12 cellular contexts compared by ENCODE assay signal in the genomic region with DNA sequence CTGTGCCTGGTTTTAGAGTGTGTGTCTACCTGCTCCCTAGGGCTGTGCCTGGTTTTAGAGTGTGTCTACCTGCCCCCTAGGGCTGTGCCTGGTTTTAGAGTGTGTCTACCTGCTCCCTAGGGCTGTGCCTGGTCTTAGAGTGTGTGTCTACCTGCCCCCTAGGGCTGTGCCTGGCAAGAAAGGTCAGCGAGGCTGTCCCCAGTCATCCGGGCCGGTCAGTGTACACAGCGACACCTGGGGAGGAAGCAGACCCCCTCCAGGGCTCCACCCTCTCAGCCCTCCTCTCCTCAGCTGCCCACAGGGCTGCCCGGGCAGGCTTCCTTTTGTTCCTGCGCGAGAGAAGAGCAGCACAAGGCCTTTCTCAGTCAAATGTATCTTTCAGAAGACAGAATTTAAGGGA. TPM values are rescaled to one million over a fixed set of nuclear protein-coding genes. Genes with fewer than 3 reads are reported as not detected.
DNase-seq lines count a peak whose midpoint lies in the region; ATAC-seq and TF ChIP-seq lines count a peak whose summit lies in the region.
"Had no signal": no experiment of that assay in that cellular context is flagged by ENCODE, and none has a peak within 500 bp of the region (broad histone marks: within the 10 kb centered on the region; RNA-seq: fewer than 3 reads in every experiment).

No MANE protein-coding gene starts in this region.

- WGBS in body of pancreas, 2 donors, result 62% methylated on average over 7 of the region's 7 CpGs; no CpG with 5 or more reads in 1 of the 2 donors

- H3K9ac ChIP-seq in HUES6 (ENCODE audit: low read length) (no peak overlapping the region), iPS-20b (ENCODE audit: low read depth, low read length) (peak overlapping the region; percentile 66; the same call in 1 of the 2 replicates), skeletal muscle tissue (ENCODE audit: low read depth in 1 of 3, low read length in 3 of 3) (peak overlapping the region in 1 of 3 donors; percentile 60)

- H3K27ac ChIP-seq in HUES6 (ENCODE audit: low read depth, low read length), result no peak overlapping the region
- H3K27ac ChIP-seq in body of pancreas, result peak overlapping the region; percentile 61 to 95 (median 88)
- no peak overlapping the region for H3K27ac ChIP-seq in iPS-20b (ENCODE audit: low read length)
- peak overlapping the region; percentile 50 for H3K27ac ChIP-seq in skeletal muscle tissue (ENCODE audit: low read depth, low read length)

- peaks cover 40% of the 10 kb centered on the region for H3K4me1 ChIP-seq in HUES6 (ENCODE audit: control insufficient read depth, insufficient read depth, low read length)
- peaks cover 78% of the 10 kb centered on the region for H3K4me1 ChIP-seq in body of pancreas
- H3K4me1 ChIP-seq in iPS-20b (ENCODE audit: insufficient read depth, low read length), result peaks cover 30% of the 10 kb centered on the region
- H3K4me1 ChIP-seq in skeletal muscle tissue (ENCODE audit: control insufficient read depth in 3 of 3, insufficient read depth in 3 of 3, low read length in 3 of 3), result peaks cover 8 to 26% (median 14%) of the 10 kb centered on the region in 3 donors

- intact Hi-C loops in body of pancreas (cut with DNase I), result no loop called here

- H3K9me3 ChIP-seq in HUES6 (ENCODE audit: control insufficient read depth, insufficient read depth, low read depth, low read length) (no peaks in the 10 kb centered on the region), body of pancreas (no peaks in the 10 kb centered on the region), iPS-20b (ENCODE audit: insufficient read depth, low read depth, low read length) (no peaks in the 10 kb centered on the region), skeletal muscle tissue (ENCODE audit: control insufficient read depth in 3 of 3, low read length in 3 of 3) (peaks cover 0 to 3% (median 3%) of the 10 kb centered on the region in 3 donors)

- no peak for TF ChIP-seq POLR2A in body of pancreas (IDR thresholded peaks at IDR 0.05)

- DNase-seq in body of pancreas (peak in 2 of 4 donors; percentile 17 to 51), D341Med (ENCODE audit: low spot score) (no peak)
- DNase-seq in NK-92 treated with Interleukin-12 subunit alpha and Interleukin-12 subunit beta, amount 100 ng/mL, for 24 hours (lab: John Stamatoyannopoulos, UW), result no peak
- DNase-seq: foreskin fibroblast, GF-D8, NCI-H226 had no signal

- no peak for TF ChIP-seq CTCF in body of pancreas (IDR thresholded peaks at IDR 0.05)

- ATAC-seq in body of pancreas, result no peak
- ATAC-seq in GM18873 (IDR thresholded peaks at IDR 0.05; ENCODE audit: low FRiP score, unreplicated experiment), result no peak

- H3K36me3 ChIP-seq in HUES6 (ENCODE audit: control insufficient read depth, insufficient read depth, low read length), result no peaks in the 10 kb centered on the region
- H3K36me3 ChIP-seq in body of pancreas (replicated peaks in 1 of 2; ENCODE audit: insufficient read depth in 1 of 2, low read depth in 2 of 2), result no peaks in the 10 kb centered on the region
- H3K36me3 ChIP-seq in iPS-20b (ENCODE audit: insufficient read depth, low read depth, low read length), result no peaks in the 10 kb centered on the region
- no peaks in the 10 kb centered on the region for H3K36me3 ChIP-seq in skeletal muscle tissue (ENCODE audit: control insufficient read depth in 3 of 3, insufficient read depth in 3 of 3, low read length in 3 of 3)

- H3K4me3 ChIP-seq in HUES6 (ENCODE audit: low read depth, low read length) (peak overlapping the region; percentile 23), body of pancreas (no peak overlapping the region), iPS-20b (ENCODE audit: low read length) (peak overlapping the region; percentile 100; the same call in 1 of the 2 replicates), skeletal muscle tissue (ENCODE audit: low read length in 3 of 3) (no peak overlapping the region)
- H3K4me3 ChIP-seq: lung had no signal

- H3K27me3 ChIP-seq in HUES6 (ENCODE audit: control insufficient read depth, insufficient read depth, low read length) (peaks cover 55% of the 10 kb centered on the region), body of pancreas (no peaks in the 10 kb centered on the region), iPS-20b (ENCODE audit: insufficient read depth, low read length) (peaks cover 71% of the 10 kb centered on the region), skeletal muscle tissue (ENCODE audit: control insufficient read depth in 3 of 3, insufficient read depth in 3 of 3, low read length in 3 of 3) (peaks cover 48 to 80% (median 68%) of the 10 kb centered on the region in 3 donors)

RNA-seq across cellular contexts. Expression of a gene that starts 4.1 kb away (rescaled TPM):
- total RNA-seq in body of pancreas, result 10 to 100 TPM; 18.4 to 24.4 TPM
- total RNA-seq in skeletal muscle tissue, result 2.1 TPM

RNA-seq across cellular contexts. Expression of a gene that starts 20.4 kb away (rescaled TPM):
- total RNA-seq in body of pancreas (10 to 100 TPM in 1 of 2 donors, 1 to 10 TPM in 1; 9.9 to 12.2 TPM), skeletal muscle tissue (2.1 TPM)

RNA-seq across cellular contexts. Expression of a gene that starts 42.8 kb away (rescaled TPM):
- total RNA-seq in body of pancreas (10 to 100 TPM; 31.3 to 34.2 TPM), skeletal muscle tissue (33.9 TPM)

RNA-seq across cellular contexts. Expression of a gene that starts 46.9 kb away (rescaled TPM):
- total RNA-seq in body of pancreas, result not detected
- total RNA-seq in skeletal muscle tissue, result not detected
- total RNA-seq: lung, posterior vena cava had no signal

RNA-seq across cellular contexts. Expression of a gene that starts 56.9 kb away (rescaled TPM):
- total RNA-seq in body of pancreas (100 to 1,000 TPM in 1 of 2 donors, 10 to 100 TPM in 1; 79.1 to 171 TPM), skeletal muscle tissue (97.1 TPM)

Comparison
In these comparisons a context has a peak if more than half of its experiments do, and no peak if none do; other contexts are left out.
1. H3K27ac ChIP-seq: peak in body of pancreas (4 of 4) and skeletal muscle tissue (single experiment); none in HUES6 (single experiment) and iPS-20b (single experiment).
2. H3K4me3 ChIP-seq: peak in HUES6 (single experiment) and iPS-20b (single experiment); none in body of pancreas (0 of 2) and skeletal muscle tissue (0 of 3).